32 cellular contexts compared by ENCODE assay signal in the genomic region with DNA sequence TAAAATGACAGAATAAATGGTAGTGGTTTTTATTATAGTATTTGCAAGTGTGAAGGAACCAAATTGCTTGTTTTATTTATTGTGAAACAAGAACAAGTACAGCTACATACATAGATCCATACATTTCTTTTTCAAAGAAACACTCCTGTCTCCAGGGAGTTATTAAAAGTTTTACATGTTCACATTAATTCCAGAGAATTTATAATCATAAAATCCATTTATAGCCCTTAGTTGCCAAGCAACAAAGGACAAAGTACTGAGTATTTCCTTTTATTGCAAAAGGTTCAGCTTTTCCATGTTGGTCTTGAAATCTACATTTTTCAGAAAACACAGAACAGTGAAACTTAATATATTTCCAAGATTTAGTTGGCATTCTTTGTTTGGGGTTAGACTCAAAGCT. TPM values are rescaled to one million over a fixed set of nuclear protein-coding genes. Genes with fewer than 3 reads are reported as not detected.
"Had no signal": no experiment of that assay in that cellular context is flagged by ENCODE, and none has a peak within 500 bp of the region (broad histone marks: within the 10 kb centered on the region; RNA-seq: fewer than 3 reads in every experiment).

No MANE protein-coding gene starts in this region.

- H3K9me3 ChIP-seq: SJCRH30, SK-N-SH had no signal

- H3K9me3 Mint-ChIP-seq: activated B cell treated with CpG ODN at 0.5 μM for 24 hours; activated CD4-positive, alpha-beta memory T cell treated with anti-CD3 and anti-CD28 coated beads, Interleukin-2, amount 10 ng/mL, durations not matched to agents 7 days and 5 days; activated naive CD4-positive, alpha-beta T cell treated with anti-CD3 and anti-CD28 coated beads, Interleukin-2, amount 10 ng/mL, durations not matched to agents 7 days and 5 days; activated naive CD8-positive, alpha-beta T cell treated with anti-CD3 and anti-CD28 coated beads, Interleukin-2, amount 50 U/mL, for 24 hours; T-helper 1 cell treated with Interleukin-12 subunit alpha and Interleukin-12 subunit beta and Interleukin-4 antibody, amounts not matched to agents 30 μg/mL and 1 μg/mL, for 36 hours; T-helper 2 cell treated with Interferon-gamma antibody and Interleukin-4, amounts not matched to agents 5 μg/mL and 100 μg/mL, for 36 hours had no signal

- FAIRE-seq: K562, TTC549 had no signal

- H3K4me3 Mint-ChIP-seq: activated B cell treated with CpG ODN at 0.5 μM for 24 hours; activated CD4-positive, alpha-beta memory T cell treated with anti-CD3 and anti-CD28 coated beads, Interleukin-2, amount 10 ng/mL, durations not matched to agents 7 days and 5 days; activated CD8-positive, alpha-beta memory T cell treated with anti-CD3 and anti-CD28 coated beads, Interleukin-2, amount 10 ng/mL, durations not matched to agents 7 days and 5 days; activated naive CD4-positive, alpha-beta T cell treated with anti-CD3 and anti-CD28 coated beads, Interleukin-2, amount 10 ng/mL, durations not matched to agents 7 days and 5 days; activated naive CD8-positive, alpha-beta T cell; activated naive CD8-positive, alpha-beta T cell treated with anti-CD3 and anti-CD28 coated beads, Interleukin-2, amount 50 U/mL, for 24 hours; T-helper 1 cell treated with Interleukin-12 subunit alpha and Interleukin-12 subunit beta and Interleukin-4 antibody, amounts not matched to agents 30 μg/mL and 1 μg/mL, for 36 hours; T-helper 2 cell treated with Interferon-gamma antibody and Interleukin-4, amounts not matched to agents 5 μg/mL and 100 μg/mL, for 36 hours had no signal

- H3K4me2 ChIP-seq: SK-N-SH had no signal

- H3K4me1 ChIP-seq: SJCRH30 had no signal

- H3K27ac ChIP-seq: brain microvascular endothelial cell, SJCRH30 had no signal

- H3K36me3 Mint-ChIP-seq: activated CD8-positive, alpha-beta memory T cell treated with anti-CD3 and anti-CD28 coated beads, Interleukin-2, amount 10 ng/mL, durations not matched to agents 7 days and 5 days; activated naive CD4-positive, alpha-beta T cell treated with anti-CD3 and anti-CD28 coated beads, Interleukin-2, amount 10 ng/mL, durations not matched to agents 7 days and 5 days; activated naive CD8-positive, alpha-beta T cell had no signal

- H3K9ac ChIP-seq: SK-N-SH had no signal

- H3K4me1 Mint-ChIP-seq: activated B cell treated with CpG ODN at 0.5 μM for 24 hours; activated CD4-positive, alpha-beta memory T cell treated with anti-CD3 and anti-CD28 coated beads, Interleukin-2, amount 10 ng/mL, durations not matched to agents 7 days and 5 days; activated CD8-positive, alpha-beta memory T cell treated with anti-CD3 and anti-CD28 coated beads, Interleukin-2, amount 10 ng/mL, durations not matched to agents 7 days and 5 days; activated naive CD4-positive, alpha-beta T cell treated with anti-CD3 and anti-CD28 coated beads, Interleukin-2, amount 10 ng/mL, durations not matched to agents 7 days and 5 days; activated naive CD8-positive, alpha-beta T cell treated with anti-CD3 and anti-CD28 coated beads, Interleukin-2, amount 50 U/mL, for 24 hours had no signal

- DNase-seq: activated B cell treated with CpG ODN at 0.5 μM for 24 hours; activated CD4-positive, alpha-beta memory T cell treated with anti-CD3 and anti-CD28 coated beads, Interleukin-2, amount 10 ng/mL, durations not matched to agents 7 days and 5 days; activated CD4-positive, alpha-beta T cell treated with anti-CD3 and anti-CD28 coated beads for 48 hours; activated CD4-positive, CD25-positive, alpha-beta regulatory T cell treated with anti-CD3 and anti-CD28 coated beads, Interleukin-2, amount 50 U/mL, for 72 hours; activated CD8-positive, alpha-beta memory T cell treated with anti-CD3 and anti-CD28 coated beads for 24 hours; activated CD8-positive, alpha-beta memory T cell treated with anti-CD3 and anti-CD28 coated beads, Interleukin-2, amount 10 ng/mL, durations not matched to agents 7 days and 5 days; activated CD8-positive, alpha-beta memory T cell treated with anti-CD3 and anti-CD28 coated beads, Interleukin-2, amount 50 U/mL, for 48 hours; activated effector memory CD4-positive, alpha-beta T cell treated with Interleukin-2 at 50 U/mL for 16 hours; activated naive CD4-positive, alpha-beta T cell treated with anti-CD3 and anti-CD28 coated beads, Interleukin-2, amount 10 ng/mL, durations not matched to agents 7 days and 5 days; activated naive CD8-positive, alpha-beta T cell treated with anti-CD3 and anti-CD28 coated beads, Interleukin-2, amount 50 U/mL, for 24 hours; activated T-cell treated with anti-CD3 and anti-CD28 coated beads, Interleukin-2, amount 50 U/mL, for 48 hours; anterior cingulate cortex; brain microvascular endothelial cell; NCI-H1092 treated with DMSO at 0.1 percent for 48 hours; NCI-H1417; NCI-H146; NCI-H187; NCI-H2029 treated with DMSO at 0.1 percent for 48 hours; NCI-H2171 treated with DMSO at 0.1 percent for 48 hours; NCI-H2227 treated with DMSO at 0.1 percent for 48 hours; NCI-H446; NCI-H510A treated with DMSO at 0.1 percent for 48 hours; SHP77; SJCRH30; SK-N-SH had no signal

- H3K4me3 ChIP-seq: K562, SJCRH30 had no signal

- H3K27ac Mint-ChIP-seq: activated B cell treated with CpG ODN at 0.5 μM for 24 hours; activated CD4-positive, alpha-beta memory T cell treated with anti-CD3 and anti-CD28 coated beads, Interleukin-2, amount 10 ng/mL, durations not matched to agents 7 days and 5 days; activated CD8-positive, alpha-beta memory T cell treated with anti-CD3 and anti-CD28 coated beads, Interleukin-2, amount 10 ng/mL, durations not matched to agents 7 days and 5 days; activated naive CD4-positive, alpha-beta T cell treated with anti-CD3 and anti-CD28 coated beads, Interleukin-2, amount 10 ng/mL, durations not matched to agents 7 days and 5 days; activated naive CD8-positive, alpha-beta T cell; activated naive CD8-positive, alpha-beta T cell treated with anti-CD3 and anti-CD28 coated beads, Interleukin-2, amount 50 U/mL, for 24 hours; T-helper 1 cell treated with Interleukin-12 subunit alpha and Interleukin-12 subunit beta and Interleukin-4 antibody, amounts not matched to agents 30 μg/mL and 1 μg/mL, for 36 hours; T-helper 2 cell treated with Interferon-gamma antibody and Interleukin-4, amounts not matched to agents 5 μg/mL and 100 μg/mL, for 36 hours had no signal

- H3K9me2 ChIP-seq: SK-N-SH had no signal

- H3K27me3 ChIP-seq: brain microvascular endothelial cell, SJCRH30 had no signal

- H3K36me3 ChIP-seq: brain microvascular endothelial cell, SJCRH30 had no signal

RNA-seq across cellular contexts. Expression of a gene that starts 9.5 kb away (rescaled TPM):
- total RNA-seq: activated B cell treated with CpG ODN at 0.5 μM for 24 hours; activated CD4-positive, alpha-beta memory T cell treated with anti-CD3 and anti-CD28 coated beads, Interleukin-2, amount 10 ng/mL, durations not matched to agents 7 days and 5 days; activated CD8-positive, alpha-beta memory T cell treated with anti-CD3 and anti-CD28 coated beads, Interleukin-2, amount 10 ng/mL, durations not matched to agents 7 days and 5 days; K562; M059J; RPMI7951; SJCRH30 had no signal
- polyA plus RNA-seq: K562, SK-N-SH had no signal
